In genomic region chr16:22206847-22207714, GRCh38 we compare ENCODE assay signal across 8 cellular contexts. TPM values are rescaled to one million over a fixed set of nuclear protein-coding genes. Genes with fewer than 3 reads are reported as not detected.
A peak's percentile ranks its signal among the peaks of the same experiment; 100 is the strongest.
DNase-seq lines count a peak whose midpoint lies in the region; ATAC-seq, FAIRE-seq and TF ChIP-seq lines count a peak whose summit lies in the region.

No MANE protein-coding gene starts in this region.

- peak overlapping the region; percentile 89 for H3K4me3 ChIP-seq in GM06990 (replicated peaks; ENCODE audit: low read depth, low read length)
- H3K4me3 ChIP-seq in HepG2 (replicated peaks in 1 of 3; ENCODE audit: insufficient read depth in 1 of 3, low read depth in 2 of 3, low read length in 3 of 3): peak overlapping the region; percentile 89 to 97 (median 93)

- DNase-seq in GM06990 (ENCODE audit: extremely low read depth, insufficient read length) (peak; percentile 80), NCI-H2171 treated with DMSO at 0.1 percent for 48 hours (lab: John Stamatoyannopoulos, UW) (peak; percentile 67), dedifferentiated amniotic fluid mesenchymal stem cell (ENCODE audit: extremely low spot score) (peak; percentile 75), HepG2 (ENCODE audit: low spot score) (no peak), cortex of kidney (lab: John Stamatoyannopoulos, UW) (no peak)
- peak; percentile 64 to 71 for DNase-seq in activated CD4-positive, alpha-beta T cell treated with anti-CD3 and anti-CD28 coated beads for 4 hours
- DNase-seq in stimulated activated CD4-positive, alpha-beta T cell treated with anti-CD3 and anti-CD28 coated beads, Interleukin-4, amount 100 ng/mL, for 24 hours: peak; percentile 71

- H3K27me3 ChIP-seq in GM06990 (replicated peaks; ENCODE audit: control insufficient read depth, insufficient read depth, low read length) (no peaks in the 10 kb centered on the region), HepG2 (ENCODE audit: control insufficient read depth in 1 of 2, insufficient read depth in 2 of 2, low read length in 2 of 2) (no peaks in the 10 kb centered on the region; a peak in 1 of 5 replicates)

- ATAC-seq in HG02623 (IDR thresholded peaks at IDR 0.05; ENCODE audit: unreplicated experiment) (peak; percentile 44), HepG2 (peak; percentile 50)

- POLR2A ChIA-PET in HepG2 (lab: Yijun Ruan, JAX): interaction anchor here (0.7 to 5.4 kb wide), 8 partner anchors 9 to 162 kb away, joined by 3 to 78 read pairs (median 5); partner anchors contain the start of gene POLR3E

- peaks cover 53% of the 10 kb centered on the region for H3K79me2 ChIP-seq in HepG2 (ENCODE audit: insufficient read depth, low read length)

- TF ChIP-seq CTCF in GM06990 (IDR thresholded peaks at IDR 0.05; ENCODE audit: insufficient read depth, low read length, poor library complexity, severe bottlenecking) (no peak), HepG2 (CRISPR knock-in tag; IDR thresholded peaks at IDR 0.05) (no peak)

- no peak for FAIRE-seq in HepG2 (lab: Jason Lieb, UNC)

- peak overlapping the region; percentile 85 for H3K9ac ChIP-seq in HepG2 (ENCODE audit: insufficient read depth, low read depth, low read length)

- peak overlapping the region; percentile 71 for H3K27ac ChIP-seq in HepG2 (ENCODE audit: extremely low read length, insufficient read depth, low read length)

- no peak for TF ChIP-seq RAD21 in HepG2 (CRISPR knock-in tag; IDR thresholded peaks at IDR 0.05)

- H3K4me2 ChIP-seq in HepG2 (ENCODE audit: low read depth, low read length): peak overlapping the region; percentile 96

- CTCF ChIA-PET in HepG2 (lab: Yijun Ruan, JAX; ENCODE audit: low intra/inter-chr PET ratio, low total read pairs): interaction anchor here (1.9 kb wide), 1 partner anchor 90 kb away, joined by 14 read pairs; the partner anchor contains the start of gene POLR3E

- 8% methylated on average over 33 of the region's 35 CpGs for WGBS in HepG2 (ENCODE audit: low lambda C conversion rate)

- in situ Hi-C loops in HepG2 (cut with HindIII; ENCODE audit: extremely low pct_ligation_motif_present, low pct_unique_long_range_greater_than_20kb): no loop called here

- no peak for TF ChIP-seq POLR2A in HepG2 (IDR thresholded peaks at IDR 0.05; ENCODE audit: insufficient read depth in 1 of 2, low read depth in 2 of 2, low read length in 2 of 2)

- BruUV-seq in HepG2 (replicated peaks; lab: Mats Ljungman, UMichigan): no TSS peak

- intact Hi-C loops in HepG2 (cut with micrococcal nuclease; ENCODE audit: unreplicated experiment): loop anchor here (1.0 to 5.0 kb wide), 2 partner anchors 80 to 90 kb away; partner anchors contain the start of gene POLR3E

- H3K36me3 ChIP-seq in GM06990 (ENCODE audit: control insufficient read depth, insufficient read depth, low read length) (peaks cover 5% of the 10 kb centered on the region), HepG2 (replicated peaks in 1 of 2; ENCODE audit: control insufficient read depth in 1 of 2, insufficient read depth in 2 of 2, low read length in 2 of 2) (peaks cover 4 to 7% of the 10 kb centered on the region in 2 experiments)

- H2AFZ ChIP-seq in HepG2 (ENCODE audit: low read length): no peak overlapping the region

- H3K9me3 ChIP-seq in HepG2 (ENCODE audit: low read length): no peaks in the 10 kb centered on the region

- TF ChIP-seq EP300 in HepG2 (IDR thresholded peaks at IDR 0.05; ENCODE audit: low read depth in 2 of 2, low read length in 2 of 2) (no peak), HepG2 (CRISPR knock-in tag; IDR thresholded peaks at IDR 0.05; ENCODE audit: borderline replicate concordance) (no peak)

- H4K20me1 ChIP-seq in HepG2 (ENCODE audit: insufficient read depth, low read length): 0 out of 2 replicates have a peak, but pooled peaks cover 4% of the 10 kb centered on the region

- peaks cover 70% of the 10 kb centered on the region for H3K4me1 ChIP-seq in HepG2 (ENCODE audit: insufficient read depth, low read length)

TF ChIP-seq in HepG2, 621 proteins besides CTCF, POLR2A, EP300 and RAD21 (continues in another document):
- TF ChIP-seq POLR2AphosphoS2 (IDR thresholded peaks at IDR 0.05; ENCODE audit: low read depth, low read length): no peak
- TF ChIP-seq ZBTB10 (CRISPR knock-in tag; IDR thresholded peaks at IDR 0.05; ENCODE audit: borderline replicate concordance): peak; percentile 55; the same call in 1 of the 2 replicates
- no peak for TF ChIP-seq MED13 (CRISPR knock-in tag; IDR thresholded peaks at IDR 0.05)
- TF ChIP-seq TBP (CRISPR knock-in tag; IDR thresholded peaks at IDR 0.05): no peak

RNA-seq across cellular contexts. Expression of gene EEF2K, which starts 1.0 kb away (rescaled TPM):
- total RNA-seq in HepG2 (2016; rRNA removed; fragmentation: Illumina TruSeq; extraction: Trizol): 14.3 and 23.8 TPM in 2 replicates
- 3.2 and 3.4 TPM in 2 replicates for total RNA-seq in HepG2 (2016; cell fraction: cytosol; rRNA removed; fragmentation: Illumina TruSeq; extraction: Trizol; ENCODE audit: low read depth)
- 12.5 and 22.8 TPM in 2 replicates for total RNA-seq in HepG2 (2016; cell fraction: insoluble cytoplasmic fraction; rRNA removed; fragmentation: Illumina TruSeq; extraction: Trizol)
- 8.3 and 8.6 TPM in 2 replicates for total RNA-seq in HepG2 (2016; cell fraction: membrane; rRNA removed; fragmentation: Illumina TruSeq; extraction: Trizol)
- 20.0 and 25.8 TPM in 2 replicates for total RNA-seq in HepG2 (2016; cell fraction: nucleus; rRNA removed; fragmentation: Illumina TruSeq; extraction: Trizol)
- polyA plus RNA-seq in HepG2 (2011; rRNA removed): 20.0 and 22.0 TPM in 2 replicates
- polyA plus RNA-seq in HepG2 (2011; cell fraction: cytosol; rRNA removed): 7.4 and 8.9 TPM in 2 replicates
- polyA plus RNA-seq in HepG2 (2011; cell fraction: nucleus; rRNA removed): 47.8 and 56.1 TPM in 2 replicates
- 11.0 and 12.1 TPM in 2 replicates for polyA plus RNA-seq in HepG2 (2012)
- polyA plus RNA-seq in HepG2 (2016; cell fraction: cytosol; fragmentation: Illumina TruSeq; extraction: Trizol; ENCODE audit: low read depth): 1.1 and 1.2 TPM in 2 replicates
- 8.7 and 10.9 TPM in 2 replicates for polyA plus RNA-seq in HepG2 (2016; cell fraction: insoluble cytoplasmic fraction; fragmentation: Illumina TruSeq; extraction: Trizol; ENCODE audit: low read depth)
- 2.6 and 3.0 TPM in 2 replicates for polyA plus RNA-seq in HepG2 (2016; cell fraction: membrane; fragmentation: Illumina TruSeq; extraction: Trizol; ENCODE audit: low read depth)
- 33.2 and 35.2 TPM in 2 replicates for polyA plus RNA-seq in HepG2 (2016; cell fraction: nucleus; fragmentation: Illumina TruSeq; extraction: Trizol; ENCODE audit: insufficient read depth, low read depth)
- 52.0 and 57.8 TPM in 2 replicates for polyA minus RNA-seq in HepG2 (2011; rRNA and poly(A)+ RNA removed; ENCODE audit: low replicate concordance)
- 14.7 and 15.5 TPM in 2 replicates for polyA minus RNA-seq in HepG2 (2011; cell fraction: cytosol; rRNA and poly(A)+ RNA removed)
- polyA minus RNA-seq in HepG2 (2011; cell fraction: nucleus; rRNA and poly(A)+ RNA removed): 23.9 and 25.6 TPM in 2 replicates

RNA-seq across cellular contexts. Expression of gene SDR42E2, which starts 44.8 kb away (rescaled TPM):
- 0.11 TPM in 1 of 2 replicates, not detected in the other for total RNA-seq in HepG2 (2016; rRNA removed; fragmentation: Illumina TruSeq; extraction: Trizol)
- 0.44 and 0.71 TPM in 2 replicates for total RNA-seq in HepG2 (2016; cell fraction: cytosol; rRNA removed; fragmentation: Illumina TruSeq; extraction: Trizol; ENCODE audit: low read depth)
- total RNA-seq in HepG2 (2016; cell fraction: insoluble cytoplasmic fraction; rRNA removed; fragmentation: Illumina TruSeq; extraction: Trizol): 0.13 TPM in 1 of 2 replicates, not detected in the other
- total RNA-seq in HepG2 (2016; cell fraction: membrane; rRNA removed; fragmentation: Illumina TruSeq; extraction: Trizol): 0.17 and 0.28 TPM in 2 replicates
- 0.37 and 0.60 TPM in 2 replicates for total RNA-seq in HepG2 (2016; cell fraction: nucleus; rRNA removed; fragmentation: Illumina TruSeq; extraction: Trizol)
- polyA plus RNA-seq in HepG2 (2011; rRNA removed): 0.05 TPM in 1 of 2 replicates, not detected in the other
- polyA plus RNA-seq in HepG2 (2011; cell fraction: cytosol; rRNA removed): not detected in 2 replicates
- polyA plus RNA-seq in HepG2 (2011; cell fraction: nucleus; rRNA removed): 0.07 and 0.10 TPM in 2 replicates
- polyA plus RNA-seq in HepG2 (2012): 0.17 and 0.23 TPM in 2 replicates
- polyA plus RNA-seq in HepG2 (2016; cell fraction: cytosol; fragmentation: Illumina TruSeq; extraction: Trizol; ENCODE audit: low read depth): 0.05 and 0.08 TPM in 2 replicates
- not detected in 2 replicates for polyA plus RNA-seq in HepG2 (2016; cell fraction: insoluble cytoplasmic fraction; fragmentation: Illumina TruSeq; extraction: Trizol; ENCODE audit: low read depth)
- 0.07 TPM in 1 of 2 replicates, not detected in the other for polyA plus RNA-seq in HepG2 (2016; cell fraction: membrane; fragmentation: Illumina TruSeq; extraction: Trizol; ENCODE audit: low read depth)
- polyA plus RNA-seq in HepG2 (2016; cell fraction: nucleus; fragmentation: Illumina TruSeq; extraction: Trizol; ENCODE audit: insufficient read depth, low read depth): not detected in 2 replicates
- polyA minus RNA-seq in HepG2 (2011; rRNA and poly(A)+ RNA removed; ENCODE audit: low replicate concordance): 0.05 and 0.14 TPM in 2 replicates
- 0.26 TPM in 1 of 2 replicates, not detected in the other for polyA minus RNA-seq in HepG2 (2011; cell fraction: cytosol; rRNA and poly(A)+ RNA removed)
- polyA minus RNA-seq in HepG2 (2011; cell fraction: nucleus; rRNA and poly(A)+ RNA removed): 0.50 and 0.77 TPM in 2 replicates

Comparison
In these comparisons a context has a peak if more than half of its experiments do, and no peak if none do; other contexts are left out.
1. DNase-seq: peak in GM06990 (single experiment), NCI-H2171 treated with DMSO at 0.1 percent for 48 hours (single experiment), activated CD4-positive, alpha-beta T cell treated with anti-CD3 and anti-CD28 coated beads for 4 hours (2 of 2), dedifferentiated amniotic fluid mesenchymal stem cell (single experiment) and stimulated activated CD4-positive, alpha-beta T cell treated with anti-CD3 and anti-CD28 coated beads, Interleukin-4, amount 100 ng/mL, for 24 hours (single experiment); none in HepG2 (single experiment) and cortex of kidney (single experiment).